In genomic region chr13:59532405-59532804, GRCh38 we compare ENCODE assay signal across 17 cellular contexts.
DNase-seq lines count a peak whose midpoint lies in the region; TF ChIP-seq lines count a peak whose summit lies in the region.
"Had no signal": no experiment of that assay in that cellular context is flagged by ENCODE, and none has a peak within 500 bp of the region (broad histone marks: within the 10 kb centered on the region; RNA-seq: fewer than 3 reads in every experiment).

No MANE protein-coding gene starts in this region.

- no peaks in the 10 kb centered on the region for H4K20me1 ChIP-seq in Karpas-422 (ENCODE audit: insufficient read depth, low read depth, low read length)

- DNase-seq in ELR (ENCODE audit: low read depth) (peak; percentile 15), NCI-H69 (lab: John Stamatoyannopoulos, UW) (peak; percentile 14), dermis blood vessel endothelial cell (peak; percentile 52), mesothelial cell of epicardium (ENCODE audit: low spot score in 2 of 2, unreplicated experiment in 2 of 2) (no peak), BE2C (no peak), Karpas-422 (no peak)
- no peak for DNase-seq in central memory CD4-positive, alpha-beta T cell
- no peak for DNase-seq in activated CD4-positive, alpha-beta T cell treated with anti-CD3 and anti-CD28 coated beads, Interleukin-2, amount 50 U/mL, for 4 hours
- DNase-seq: activated effector memory CD4-positive, alpha-beta T cell treated with Interleukin-2 at 50 U/mL for 16 hours; NCI-H1417 treated with DMSO at 0.1 percent for 48 hours; OCI-M1; SIG-M5; WERI-Rb-1 had no signal

- no peaks in the 10 kb centered on the region for H3K27me3 Mint-ChIP-seq in mesothelial cell of epicardium (ENCODE audit: low read depth)

- H3K4me2 ChIP-seq in Karpas-422 (ENCODE audit: low read depth, low read length, poor library complexity, severe bottlenecking), result no peak overlapping the region

- no peak overlapping the region for H3K27ac ChIP-seq in Karpas-422 (ENCODE audit: low read length)
- H3K27ac ChIP-seq: upper lobe of right lung, WERI-Rb-1 had no signal

- H3K4me1 Mint-ChIP-seq in mesothelial cell of epicardium, result peaks cover 42% of the 10 kb centered on the region

- no peaks in the 10 kb centered on the region for H3K9me2 ChIP-seq in Karpas-422 (replicated peaks; ENCODE audit: insufficient read depth, low read length)

- H3K27ac Mint-ChIP-seq in mesothelial cell of epicardium, result peak overlapping the region; percentile 93
- H3K27ac Mint-ChIP-seq: T-helper 1 cell treated with Interleukin-12 subunit alpha and Interleukin-12 subunit beta and Interleukin-4 antibody, amounts not matched to agents 30 μg/mL and 1 μg/mL, for 36 hours had no signal

- H2AFZ ChIP-seq in Karpas-422 (ENCODE audit: low read length), result no peak overlapping the region

- no peaks in the 10 kb centered on the region for H3K4me1 ChIP-seq in BE2C
- H3K4me1 ChIP-seq in Karpas-422 (ENCODE audit: low read length), result peaks cover 7% of the 10 kb centered on the region

- H3K4me3 ChIP-seq in BE2C (ENCODE audit: low read depth, low read length) (no peak overlapping the region), Karpas-422 (ENCODE audit: low read length) (no peak overlapping the region)
- H3K4me3 ChIP-seq: gastroesophageal sphincter, HAP-1, upper lobe of right lung had no signal

- TF ChIP-seq CTCF in mesothelial cell of epicardium (IDR thresholded peaks at IDR 0.05; ENCODE audit: unreplicated experiment) (no peak), BE2C (IDR thresholded peaks at IDR 0.05; ENCODE audit: low read depth, low read length) (no peak)

- H3K27me3 ChIP-seq in BE2C, result no peaks in the 10 kb centered on the region
- no peaks in the 10 kb centered on the region for H3K27me3 ChIP-seq in Karpas-422 (ENCODE audit: low read length)
- H3K27me3 ChIP-seq: gastroesophageal sphincter, upper lobe of right lung had no signal

- no peaks in the 10 kb centered on the region for H3K36me3 Mint-ChIP-seq in mesothelial cell of epicardium

- no peaks in the 10 kb centered on the region for H3K36me3 ChIP-seq in BE2C
- no peaks in the 10 kb centered on the region for H3K36me3 ChIP-seq in Karpas-422 (ENCODE audit: insufficient read depth, low read length)
- H3K36me3 ChIP-seq: gastroesophageal sphincter, HAP-1, upper lobe of right lung, WERI-Rb-1 had no signal

- no peak overlapping the region for H3K9ac ChIP-seq in Karpas-422 (ENCODE audit: low read length)

- H3K9me3 ChIP-seq in BE2C (no peaks in the 10 kb centered on the region), Karpas-422 (ENCODE audit: low read length) (no peaks in the 10 kb centered on the region)
- H3K9me3 ChIP-seq: gastroesophageal sphincter, HAP-1, upper lobe of right lung had no signal

- H3K9me3 Mint-ChIP-seq in mesothelial cell of epicardium, result peaks cover 4% of the 10 kb centered on the region
- H3K9me3 Mint-ChIP-seq: T-helper 1 cell treated with Interleukin-12 subunit alpha and Interleukin-12 subunit beta and Interleukin-4 antibody, amounts not matched to agents 30 μg/mL and 1 μg/mL, for 36 hours had no signal

- no peak overlapping the region for H3K4me3 Mint-ChIP-seq in mesothelial cell of epicardium
- H3K4me3 Mint-ChIP-seq: T-helper 1 cell treated with Interleukin-12 subunit alpha and Interleukin-12 subunit beta and Interleukin-4 antibody, amounts not matched to agents 30 μg/mL and 1 μg/mL, for 36 hours had no signal

- H3K79me2 ChIP-seq in Karpas-422 (ENCODE audit: low read length), result no peaks in the 10 kb centered on the region

Comparison
In these comparisons a context has a peak if more than half of its experiments do, and no peak if none do; other contexts are left out.
1. DNase-seq: peak in ELR (single experiment), NCI-H69 (single experiment) and dermis blood vessel endothelial cell (single experiment); none in mesothelial cell of epicardium (0 of 2), central memory CD4-positive, alpha-beta T cell (single experiment), BE2C (single experiment), Karpas-422 (single experiment) and activated CD4-positive, alpha-beta T cell treated with anti-CD3 and anti-CD28 coated beads, Interleukin-2, amount 50 U/mL, for 4 hours (0 of 2).